ENCODE assay signal across 1 cellular context in genomic region chr6:3340358-3340798, GRCh38.
TF ChIP-seq lines count a peak whose summit lies in the region.

No MANE protein-coding gene starts in this region.

TF ChIP-seq in HEK293, 187 proteins besides CTCF, POLR2A, EP300 and RAD21 (continued from another document):
- TF ChIP-seq TRIM28 (IDR thresholded peaks at IDR 0.05; ENCODE audit: borderline replicate concordance, low read length), result 0 out of 2 replicates have a peak, but pooled peaks have one; percentile 8
